In genomic region chr1:89454845-89455521, GRCh38 we compare ENCODE assay signal across 7 cellular contexts.
A peak's percentile ranks its signal among the peaks of the same experiment; 100 is the strongest.
DNase-seq lines count a peak whose midpoint lies in the region; ATAC-seq and TF ChIP-seq lines count a peak whose summit lies in the region.

No MANE protein-coding gene starts in this region.

- H3K27me3 ChIP-seq in MM.1S (replicated peaks; ENCODE audit: insufficient read depth, low read length) (no peaks in the 10 kb centered on the region), RWPE2 (ENCODE audit: insufficient read depth, poor library complexity, severe bottlenecking) (no peaks in the 10 kb centered on the region), heart right ventricle (no peaks in the 10 kb centered on the region), gastrocnemius medialis (no peaks in the 10 kb centered on the region)

- H3K9me3 Mint-ChIP-seq in activated naive CD4-positive, alpha-beta T cell treated with anti-CD3 and anti-CD28 coated beads for 36 hours = no peaks in the 10 kb centered on the region

- peaks cover 4% of the 10 kb centered on the region for H3K27me3 Mint-ChIP-seq in activated naive CD4-positive, alpha-beta T cell treated with anti-CD3 and anti-CD28 coated beads for 36 hours (ENCODE audit: low read depth)

- 0 out of 2 replicates have a peak overlapping the region, but pooled peaks have one; percentile 3 for H2AFZ ChIP-seq in MM.1S (ENCODE audit: low read length)

- TF ChIP-seq POLR2A in gastrocnemius medialis (IDR thresholded peaks at IDR 0.05) = no peak
- no peak for TF ChIP-seq POLR2A in GM18505 (IDR thresholded peaks at IDR 0.05; ENCODE audit: borderline replicate concordance, extremely low read depth, insufficient read depth, insufficient read length)

- H3K9me2 ChIP-seq in MM.1S (replicated peaks; ENCODE audit: insufficient read depth, low read length) = no peaks in the 10 kb centered on the region

- no peaks in the 10 kb centered on the region for H3K36me3 Mint-ChIP-seq in activated naive CD4-positive, alpha-beta T cell treated with anti-CD3 and anti-CD28 coated beads for 36 hours (ENCODE audit: low read depth)

- H3F3A ChIP-seq in MM.1S (ENCODE audit: insufficient read depth, low read length) = no peaks in the 10 kb centered on the region

- no peak overlapping the region for H3K4me2 ChIP-seq in MM.1S (ENCODE audit: low read depth, low read length)

- H3K4me3 Mint-ChIP-seq in activated naive CD4-positive, alpha-beta T cell treated with anti-CD3 and anti-CD28 coated beads for 36 hours = no peak overlapping the region

- H3K79me2 ChIP-seq in MM.1S (ENCODE audit: low read length) = no peaks in the 10 kb centered on the region

- H3K4me3 ChIP-seq in MM.1S (ENCODE audit: low read length) (no peak overlapping the region), RWPE2 (ENCODE audit: severe bottlenecking) (no peak overlapping the region), heart right ventricle (no peak overlapping the region), gastrocnemius medialis (no peak overlapping the region)

- CTCF ChIA-PET in activated naive CD4-positive, alpha-beta T cell treated with anti-CD3 and anti-CD28 coated beads for 36 hours (lab: Charles Lee) = interaction anchor here (0.8 to 2.2 kb wide), 7 partner anchors 94 to 471 kb away, joined by 3 to 9 read pairs (median 7); no protein-coding TSS in a partner anchor

- 37 to 38% methylated on average over 7 of the region's 7 CpGs for WGBS in heart right ventricle, 2 donors

- peak; percentile 57 for TF ChIP-seq CTCF in GM12873 (IDR thresholded peaks at IDR 0.05; ENCODE audit: insufficient read depth, low read depth, low read length, missing control alignments)
- peak; percentile 61 for TF ChIP-seq CTCF in MM.1S (IDR thresholded peaks at IDR 0.05; ENCODE audit: low read length)
- peak; percentile 84 for TF ChIP-seq CTCF in RWPE2 (IDR thresholded peaks at IDR 0.05; ENCODE audit: poor library complexity, severe bottlenecking)
- peak; percentile 53 to 81 (median 68) for TF ChIP-seq CTCF in heart right ventricle (IDR thresholded peaks at IDR 0.05)
- peak; percentile 33 to 61 (median 49) for TF ChIP-seq CTCF in gastrocnemius medialis (IDR thresholded peaks at IDR 0.05 in 4 of 5, conservative IDR thresholded peaks at IDR 0.05 in 1 of 5)

- no peak overlapping the region for H3K9ac ChIP-seq in MM.1S (ENCODE audit: low read length)

- ATAC-seq in RWPE2 (ENCODE audit: low read depth) (peak; percentile 74), heart right ventricle (peak in 1 of 8 donors; percentile 61), gastrocnemius medialis (peak in 1 of 2 donors; percentile 30), GM18505 (IDR thresholded peaks at IDR 0.05; ENCODE audit: unreplicated experiment) (no peak)

- H3K9me3 ChIP-seq in MM.1S (replicated peaks; ENCODE audit: insufficient read depth, low read length) (no peaks in the 10 kb centered on the region), RWPE2 (ENCODE audit: severe bottlenecking) (no peaks in the 10 kb centered on the region), heart right ventricle (no peaks in the 10 kb centered on the region), gastrocnemius medialis (no peaks in the 10 kb centered on the region)

- H4K20me1 ChIP-seq in MM.1S (ENCODE audit: insufficient read depth, low read length) = no peaks in the 10 kb centered on the region

- peak; percentile 63 for DNase-seq in MM.1S
- no peak for DNase-seq in RWPE2 (ENCODE audit: low spot score)
- DNase-seq in activated naive CD4-positive, alpha-beta T cell treated with anti-CD3 and anti-CD28 coated beads for 36 hours = peak; percentile 85
- peak in 1 of 2 donors; percentile 39 for DNase-seq in heart right ventricle
- no peak for DNase-seq in gastrocnemius medialis

- intact Hi-C loops in activated naive CD4-positive, alpha-beta T cell treated with anti-CD3 and anti-CD28 coated beads for 36 hours (cut with micrococcal nuclease) = loop anchor here (1.0 to 2.0 kb wide), 7 partner anchors 97 to 798 kb away; no protein-coding TSS in a partner anchor
- intact Hi-C loops in heart right ventricle (cut with DNase I) (loop anchor here (2.0 to 10.0 kb wide), 10 partner anchors 90 to 458 kb away; partner anchors contain the start of gene GBP6 (in 2 of the 10)), gastrocnemius medialis (cut with DNase I; ENCODE audit: low total_unique reads) (loop anchor here (2.0 to 5.0 kb wide), 2 partner anchors 98 to 456 kb away; no protein-coding TSS in a partner anchor)

- H3K27ac Mint-ChIP-seq in activated naive CD4-positive, alpha-beta T cell treated with anti-CD3 and anti-CD28 coated beads for 36 hours = no peak overlapping the region

- no peak overlapping the region for H3K27ac ChIP-seq in MM.1S (ENCODE audit: low read length)
- no peak overlapping the region for H3K27ac ChIP-seq in RWPE2 (ENCODE audit: poor library complexity, severe bottlenecking)
- no peak overlapping the region for H3K27ac ChIP-seq in heart right ventricle
- H3K27ac ChIP-seq in gastrocnemius medialis = no peak overlapping the region

- H3K36me3 ChIP-seq in MM.1S (replicated peaks; ENCODE audit: insufficient read depth, low read length) (no peaks in the 10 kb centered on the region), RWPE2 (ENCODE audit: low read depth) (no peaks in the 10 kb centered on the region), heart right ventricle (no peaks in the 10 kb centered on the region), gastrocnemius medialis (no peaks in the 10 kb centered on the region)

- H3K4me1 ChIP-seq in MM.1S (ENCODE audit: low read length) (no peaks in the 10 kb centered on the region), RWPE2 (ENCODE audit: insufficient read depth, poor library complexity, severe bottlenecking) (peaks cover 14% of the 10 kb centered on the region), heart right ventricle (no peaks in the 10 kb centered on the region), gastrocnemius medialis (no peaks in the 10 kb centered on the region)

- in situ Hi-C loops in gastrocnemius medialis (cut with MboI; ENCODE audit: low sequenced_read_pairs in 4 of 4) = loop anchor here in 3 of 4 donors (10.0 kb wide), 1 partner anchor 450 kb away; no protein-coding TSS in a partner anchor

- H3K4me1 Mint-ChIP-seq in activated naive CD4-positive, alpha-beta T cell treated with anti-CD3 and anti-CD28 coated beads for 36 hours (ENCODE audit: low read depth) = peaks cover 18% of the 10 kb centered on the region

Comparison
In these comparisons a context has a peak if more than half of its experiments do, and no peak if none do; other contexts are left out.
1. DNase-seq: peak in MM.1S (single experiment) and activated naive CD4-positive, alpha-beta T cell treated with anti-CD3 and anti-CD28 coated beads for 36 hours (single experiment); none in RWPE2 (single experiment) and gastrocnemius medialis (0 of 2).
2. Peak in every context shown above with its lines, with median percentiles within 50 percentile points of each other: CTCF ChIP-seq.